ENCODE assay signal across 8 cellular contexts in genomic region chr19:29844891-29845575, GRCh38. TPM values are rescaled to one million over a fixed set of nuclear protein-coding genes. Genes with fewer than 3 reads are reported as not detected.
DNase-seq lines count a peak whose midpoint lies in the region; ATAC-seq and TF ChIP-seq lines count a peak whose summit lies in the region.

No MANE protein-coding gene starts in this region.

- TF ChIP-seq CTCF in CD4-positive, alpha-beta T cell (IDR thresholded peaks at IDR 0.05) = no peak

- H3K27ac Mint-ChIP-seq in CD4-positive, alpha-beta T cell = peak overlapping the region; percentile 93
- H3K27ac Mint-ChIP-seq in activated CD4-positive, alpha-beta memory T cell treated with anti-CD3 and anti-CD28 coated beads for 36 hours = peak overlapping the region; percentile 85

- intact Hi-C loops in CD4-positive, alpha-beta T cell (cut with DNase I, micrococcal nuclease) = loop anchor here (1.0 to 10.0 kb wide), 9 partner anchors 14 to 630 kb away; partner anchors contain the start of genes URI1 (in 2 of the 2), CCNE1 (in 1 of the 2), POP4 (in 1 of the 2) and UQCRFS1 (in 1 of the 2)
- intact Hi-C loops in activated CD4-positive, alpha-beta memory T cell treated with anti-CD3 and anti-CD28 coated beads for 36 hours (cut with micrococcal nuclease) = loop anchor here (1.0 to 2.0 kb wide), 5 partner anchors 8 to 98 kb away; partner anchors contain the start of genes CCNE1 and URI1

- no peaks in the 10 kb centered on the region for H3K9me3 ChIP-seq in CD4-positive, alpha-beta T cell (ENCODE audit: control insufficient read depth, low read length)

- peak; percentile 80 for ATAC-seq in CD4-positive, alpha-beta T cell (ENCODE audit: poor library complexity)
- ATAC-seq in GM19438 (IDR thresholded peaks at IDR 0.05; ENCODE audit: low read depth, unreplicated experiment) = peak; percentile 62
- peak; percentile 72 for ATAC-seq in HG03565 (IDR thresholded peaks at IDR 0.05; ENCODE audit: unreplicated experiment)

- H3K27me3 ChIP-seq in CD4-positive, alpha-beta T cell (ENCODE audit: control insufficient read depth, insufficient read depth, low read length) = no peaks in the 10 kb centered on the region

- peaks cover 8% of the 10 kb centered on the region for H3K36me3 Mint-ChIP-seq in CD4-positive, alpha-beta T cell (ENCODE audit: low read depth)
- no peaks in the 10 kb centered on the region for H3K36me3 Mint-ChIP-seq in activated CD4-positive, alpha-beta memory T cell treated with anti-CD3 and anti-CD28 coated beads for 36 hours

- peak overlapping the region; percentile 76 for H3K27ac ChIP-seq in CD4-positive, alpha-beta T cell (ENCODE audit: low read depth, low read length)

- POLR2A ChIA-PET in CD4-positive, alpha-beta T cell (lab: Charles Lee) = interaction anchor here (0.7 to 4.0 kb wide), 16 partner anchors 8 to 239 kb away, joined by 3 to 52 read pairs (median 5); partner anchors contain the start of genes C19orf12, CCNE1, POP4 and URI1
- POLR2A ChIA-PET in activated CD4-positive, alpha-beta memory T cell treated with anti-CD3 and anti-CD28 coated beads for 36 hours (lab: Charles Lee) = interaction anchor here (0.6 to 0.9 kb wide), 2 partner anchors 97 to 129 kb away, joined by 3 to 4 read pairs; partner anchors contain the start of gene URI1

- peaks cover 22% of the 10 kb centered on the region for H3K4me1 Mint-ChIP-seq in CD4-positive, alpha-beta T cell (ENCODE audit: low read depth)
- peaks cover 9% of the 10 kb centered on the region for H3K4me1 Mint-ChIP-seq in activated CD4-positive, alpha-beta memory T cell treated with anti-CD3 and anti-CD28 coated beads for 36 hours (ENCODE audit: low read depth)

- CTCF ChIA-PET in CD4-positive, alpha-beta T cell (lab: Charles Lee) = interaction anchor here (0.7 to 1.6 kb wide), 4 partner anchors 13 to 97 kb away, joined by 3 to 7 read pairs (median 5); partner anchors contain the start of gene URI1
- CTCF ChIA-PET in activated CD4-positive, alpha-beta memory T cell treated with anti-CD3 and anti-CD28 coated beads for 36 hours (lab: Charles Lee) = interaction anchor here (0.8 to 2.2 kb wide), 8 partner anchors 9 to 128 kb away, joined by 3 to 11 read pairs (median 4); partner anchors contain the start of gene URI1

- H3K4me3 Mint-ChIP-seq in CD4-positive, alpha-beta T cell = peak overlapping the region; percentile 95
- H3K4me3 Mint-ChIP-seq in activated CD4-positive, alpha-beta memory T cell treated with anti-CD3 and anti-CD28 coated beads for 36 hours = peak overlapping the region; percentile 81

- H3K27me3 Mint-ChIP-seq in CD4-positive, alpha-beta T cell = no peaks in the 10 kb centered on the region
- H3K27me3 Mint-ChIP-seq in activated CD4-positive, alpha-beta memory T cell treated with anti-CD3 and anti-CD28 coated beads for 36 hours = no peaks in the 10 kb centered on the region

- peak; percentile 94 to 98 (median 96) for DNase-seq in CD4-positive, alpha-beta T cell
- DNase-seq in NCI-H82 (lab: John Stamatoyannopoulos, UW) (peak; percentile 98), ecto neural progenitor cell (ENCODE audit: low spot score) (peak; percentile 97), lung microvascular endothelial cell (ENCODE audit: low read depth in 2 of 2) (peak; percentile 89 to 96)
- peak; percentile 96 for DNase-seq in activated CD4-positive, alpha-beta memory T cell treated with anti-CD3 and anti-CD28 coated beads for 36 hours
- DNase-seq in stimulated activated CD4-positive, alpha-beta T cell treated with anti-CD3 and anti-CD28 coated beads, TNF-alpha, amount 100 ng/mL, for 24 hours (ENCODE audit: low read depth in 3 of 3) = peak; percentile 86 to 96 (median 91)

- H3K9me3 Mint-ChIP-seq in CD4-positive, alpha-beta T cell = no peaks in the 10 kb centered on the region
- no peaks in the 10 kb centered on the region for H3K9me3 Mint-ChIP-seq in activated CD4-positive, alpha-beta memory T cell treated with anti-CD3 and anti-CD28 coated beads for 36 hours

RNA-seq across cellular contexts. Expression of gene CCNE1, which starts 33.2 kb away (rescaled TPM):
- 1 to 10 TPM; 4.9 to 5.6 TPM for total RNA-seq in CD4-positive, alpha-beta T cell
- 10 to 100 TPM; 29.3 to 29.7 TPM for total RNA-seq in activated CD4-positive, alpha-beta memory T cell treated with anti-CD3 and anti-CD28 coated beads for 36 hours
- 2.6 TPM in 2 replicates for total RNA-seq in lung microvascular endothelial cell

Comparison
In these comparisons a context has a peak if more than half of its experiments do, and no peak if none do; other contexts are left out.
1. Peak in every context shown above with its lines: DNase-seq, ATAC-seq and H3K27ac ChIP-seq.